ENCODE assay signal across 8 cellular contexts in the genomic region with DNA sequence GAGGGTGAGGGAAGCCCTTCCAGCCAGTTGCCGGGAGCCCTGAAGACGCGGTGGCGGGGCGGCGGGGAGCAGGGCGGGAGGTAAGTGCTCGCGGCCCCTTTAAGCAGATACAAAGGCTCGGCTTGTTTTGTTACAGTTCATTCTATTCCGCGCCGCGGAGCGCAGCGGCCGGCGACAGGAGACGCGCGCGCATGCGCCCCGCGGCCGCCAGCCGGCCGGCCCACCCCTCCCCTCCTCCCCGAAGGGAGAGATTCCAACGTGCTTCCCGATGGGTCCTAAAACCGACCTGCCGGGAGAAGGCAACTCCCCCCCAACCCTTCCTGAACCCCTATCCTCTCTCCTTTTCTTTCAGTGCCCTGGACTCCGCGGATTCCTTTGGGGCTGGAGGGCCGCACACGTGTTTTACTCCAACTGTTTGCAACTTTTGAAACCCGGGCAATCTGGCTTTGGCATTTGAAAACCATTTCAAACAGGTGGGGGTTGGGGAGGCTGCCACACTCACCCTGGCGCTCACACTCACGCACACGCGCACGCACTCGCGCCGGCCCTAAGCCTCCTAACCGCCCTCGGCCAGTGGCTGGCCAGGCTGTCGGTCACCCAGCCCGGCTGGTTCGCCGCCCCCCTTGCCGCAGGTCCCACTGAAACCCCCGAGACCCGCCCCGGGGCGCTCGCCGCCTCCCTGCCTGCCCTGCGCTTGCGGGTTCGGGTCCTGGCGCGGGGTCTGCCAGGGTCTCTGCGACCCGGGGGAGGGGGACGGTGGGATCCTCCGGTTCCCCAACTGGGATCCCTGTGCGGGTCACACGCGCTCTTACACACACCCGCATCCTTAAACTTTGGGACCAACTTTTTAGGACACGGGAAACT. TPM values are rescaled to one million over a fixed set of nuclear protein-coding genes. Genes with fewer than 3 reads are reported as not detected.
DNase-seq lines count a peak whose midpoint lies in the region; ATAC-seq and TF ChIP-seq lines count a peak whose summit lies in the region.

Gene MAGI1, minus strand, starts transcription at position 193 of the 864 bp plus-strand sequence. CDS start 610 bp downstream, outside the sequence.

- H3K27me3 Mint-ChIP-seq in CD8-positive, alpha-beta T cell (ENCODE audit: low read depth) = peaks cover 64% of the 10 kb centered on the region
- peaks cover 39 to 79% (median 61%) of the 10 kb centered on the region in 5 donors for H3K27me3 Mint-ChIP-seq in naive thymus-derived CD8-positive, alpha-beta T cell

- no peak for ATAC-seq in CD8-positive, alpha-beta T cell
- ATAC-seq in GM19324 (IDR thresholded peaks at IDR 0.05; ENCODE audit: low FRiP score, unreplicated experiment) (peak; percentile 64), HG03432 (IDR thresholded peaks at IDR 0.05; ENCODE audit: unreplicated experiment) (peak; percentile 88)
- no peak for ATAC-seq in naive thymus-derived CD8-positive, alpha-beta T cell

- no peak for TF ChIP-seq CTCF in CD8-positive, alpha-beta T cell (IDR thresholded peaks at IDR 0.05)
- TF ChIP-seq CTCF in fibroblast of villous mesenchyme (IDR thresholded peaks at IDR 0.05; ENCODE audit: insufficient read depth, low read depth, low read length) (no peak), tibial nerve (IDR thresholded peaks at IDR 0.05) (peak in 3 of 5 experiments; percentile 8 to 56 (median 30))

- H3K4me1 ChIP-seq in CD8-positive, alpha-beta T cell (ENCODE audit: insufficient read depth, low read length) = no peaks in the 10 kb centered on the region
- H3K4me1 ChIP-seq in tibial nerve = peaks cover 0 to 29% (median 4%) of the 10 kb centered on the region in 4 donors

- H3K4me1 Mint-ChIP-seq in CD8-positive, alpha-beta T cell (ENCODE audit: low read depth) = peaks cover 14% of the 10 kb centered on the region
- peaks cover 7 to 21% (median 16%) of the 10 kb centered on the region in 4 donors for H3K4me1 Mint-ChIP-seq in naive thymus-derived CD8-positive, alpha-beta T cell

- no peak within 1 kb of the TSS for H3K4me3 ChIP-seq in CD8-positive, alpha-beta T cell (ENCODE audit: low read depth, low read length)
- H3K4me3 ChIP-seq in fibroblast of villous mesenchyme (ENCODE audit: low read depth, low read length) (peak within 1 kb of the TSS; percentile 89), tibial nerve (peak within 1 kb of the TSS; percentile 70 to 82 (median 73))

- POLR2A ChIA-PET in CD8-positive, alpha-beta T cell (lab: Charles Lee) = no interaction called here
- POLR2A ChIA-PET in naive thymus-derived CD8-positive, alpha-beta T cell (lab: Charles Lee) = no interaction called here

- H3K27ac Mint-ChIP-seq in CD8-positive, alpha-beta T cell = no peak within 1 kb of the TSS
- H3K27ac Mint-ChIP-seq in naive thymus-derived CD8-positive, alpha-beta T cell = peak within 1 kb of the TSS in 1 of 10 donors; percentile 62

- no peaks in the 10 kb centered on the region for H3K36me3 Mint-ChIP-seq in CD8-positive, alpha-beta T cell
- peaks cover 0 to 9% (median 0%) of the 10 kb centered on the region in 3 donors for H3K36me3 Mint-ChIP-seq in naive thymus-derived CD8-positive, alpha-beta T cell

- H3K27me3 ChIP-seq in CD8-positive, alpha-beta T cell (ENCODE audit: insufficient read depth, low read length) = peaks cover 8% of the 10 kb centered on the region
- H3K27me3 ChIP-seq in tibial nerve = no peaks in the 10 kb centered on the region

- peak within 1 kb of the TSS; percentile 64 for H3K4me3 Mint-ChIP-seq in CD8-positive, alpha-beta T cell
- H3K4me3 Mint-ChIP-seq in naive thymus-derived CD8-positive, alpha-beta T cell = peak within 1 kb of the TSS; percentile 61 to 89 (median 75)

- CTCF ChIA-PET in CD8-positive, alpha-beta T cell (lab: Charles Lee) = no interaction called here

- peak in 1 of 2 donors; percentile 47 for TF ChIP-seq POLR2A in tibial nerve (IDR thresholded peaks at IDR 0.05)

- no peak within 1 kb of the TSS for H3K27ac ChIP-seq in CD8-positive, alpha-beta T cell (ENCODE audit: low read depth, low read length)
- H3K27ac ChIP-seq in tibial nerve = peak within 1 kb of the TSS; percentile 15 to 90 (median 82)

- WGBS in tibial nerve, 2 donors = 1 to 2% methylated on average over 61 to 68 of the region's 73 CpGs

- no peaks in the 10 kb centered on the region for H3K36me3 ChIP-seq in CD8-positive, alpha-beta T cell (ENCODE audit: insufficient read depth, low read length)
- no peaks in the 10 kb centered on the region for H3K36me3 ChIP-seq in tibial nerve

- DNase-seq in CD8-positive, alpha-beta T cell = no peak
- DNase-seq in NCI-H345 treated with DMSO at 0.1 percent for 48 hours (lab: John Stamatoyannopoulos, UW; ENCODE audit: unreplicated experiment) (peak; percentile 53), fibroblast of villous mesenchyme (ENCODE audit: low read depth) (peak; percentile 96), tibial nerve (ENCODE audit: low spot score in 2 of 2) (peak; percentile 67 to 76)
- DNase-seq in activated CD8-positive, alpha-beta memory T cell treated with anti-CD3 and anti-CD28 coated beads, Interleukin-2, amount 50 U/mL, for 48 hours = peak; percentile 75
- no peak for DNase-seq in naive thymus-derived CD8-positive, alpha-beta T cell

- H3K9me3 ChIP-seq in CD8-positive, alpha-beta T cell (ENCODE audit: low read length) = no peaks in the 10 kb centered on the region
- no peaks in the 10 kb centered on the region for H3K9me3 ChIP-seq in tibial nerve

- peak in 1 of 2 donors; percentile 27 for TF ChIP-seq EP300 in tibial nerve (IDR thresholded peaks at IDR 0.05)

- intact Hi-C loops in CD8-positive, alpha-beta T cell (cut with DNase I, micrococcal nuclease) = no loop called here

- H3K9me3 Mint-ChIP-seq in CD8-positive, alpha-beta T cell = no peaks in the 10 kb centered on the region
- peaks cover 0 to 6% (median 0%) of the 10 kb centered on the region in 9 donors for H3K9me3 Mint-ChIP-seq in naive thymus-derived CD8-positive, alpha-beta T cell

RNA-seq across cellular contexts. Expression of gene MAGI1, which starts in this region (rescaled TPM):
- total RNA-seq in CD8-positive, alpha-beta T cell = not detected
- total RNA-seq in fibroblast of villous mesenchyme = 20.7 and 29.0 TPM in 2 replicates
- not detected for total RNA-seq in naive thymus-derived CD8-positive, alpha-beta T cell
- not detected for polyA plus RNA-seq in naive thymus-derived CD8-positive, alpha-beta T cell
- total RNA-seq in tibial nerve = 10 to 100 TPM; 30.6 to 52.8 (median 36.1) TPM

Comparison
In these comparisons a context has a peak if more than half of its experiments do, and no peak if none do; other contexts are left out.
1. RNA of gene MAGI1 (total RNA-seq): 30.6 to 52.8 TPM in tibial nerve and 20.7 to 29.0 TPM in fibroblast of villous mesenchyme; not detected in naive thymus-derived CD8-positive, alpha-beta T cell and not detected in CD8-positive, alpha-beta T cell; every median in the first group is over 10 times any median in the second.
2. ATAC-seq: peak in GM19324 (single experiment) and HG03432 (single experiment); none in CD8-positive, alpha-beta T cell (single experiment) and naive thymus-derived CD8-positive, alpha-beta T cell (0 of 2).
3. DNase-seq: peak in NCI-H345 treated with DMSO at 0.1 percent for 48 hours (single experiment), activated CD8-positive, alpha-beta memory T cell treated with anti-CD3 and anti-CD28 coated beads, Interleukin-2, amount 50 U/mL, for 48 hours (single experiment), fibroblast of villous mesenchyme (single experiment) and tibial nerve (2 of 2); none in CD8-positive, alpha-beta T cell (0 of 7) and naive thymus-derived CD8-positive, alpha-beta T cell (0 of 10).
4. CTCF ChIP-seq: peak in tibial nerve (3 of 5); none in CD8-positive, alpha-beta T cell (single experiment) and fibroblast of villous mesenchyme (single experiment).